16 cellular contexts compared by ENCODE assay signal in the genomic region with DNA sequence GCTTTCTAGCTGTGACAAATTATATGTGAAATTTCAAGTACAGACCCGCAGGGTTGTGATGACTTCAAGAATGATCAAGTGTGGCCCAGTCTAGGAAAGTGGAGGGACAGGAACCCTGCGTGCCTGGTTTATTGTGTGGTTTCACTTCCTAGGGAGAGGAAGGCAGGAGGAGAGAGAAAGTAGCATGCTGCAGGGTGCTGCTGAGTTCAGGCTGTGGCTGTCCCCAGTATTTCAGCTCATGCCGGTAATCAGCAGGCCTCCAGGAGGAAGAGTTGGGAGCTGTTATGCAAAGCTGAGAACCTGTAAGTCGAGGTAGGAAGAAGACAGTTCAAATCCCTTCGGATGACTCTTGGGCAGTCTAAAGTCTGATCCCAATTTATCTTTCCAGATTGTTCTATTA.
DNase-seq lines count a peak whose midpoint lies in the region; ATAC-seq, FAIRE-seq and TF ChIP-seq lines count a peak whose summit lies in the region.
"Had no signal": no experiment of that assay in that cellular context is flagged by ENCODE, and none has a peak within 500 bp of the region (broad histone marks: within the 10 kb centered on the region; RNA-seq: fewer than 3 reads in every experiment).

No MANE protein-coding gene starts in this region.

- H3K9ac ChIP-seq in keratinocyte (ENCODE audit: control insufficient read depth, extremely low read depth, insufficient read depth, low read length): peak overlapping the region; percentile 28

- no peaks in the 10 kb centered on the region for H3K4me1 Mint-ChIP-seq in stimulated activated memory B cell treated with anti-CD40 and anti-IgM and Interleukin-4, amounts not matched to agents 10 μg/mL and 1 μg/mL and 100 μg/mL, for 72 hours

- H3K27me3 Mint-ChIP-seq in stimulated activated memory B cell treated with anti-CD40 and anti-IgM and Interleukin-4, amounts not matched to agents 10 μg/mL and 1 μg/mL and 100 μg/mL, for 72 hours: peaks cover 38% of the 10 kb centered on the region

- no peaks in the 10 kb centered on the region for H3K36me3 Mint-ChIP-seq in stimulated activated memory B cell treated with anti-CD40 and anti-IgM and Interleukin-4, amounts not matched to agents 10 μg/mL and 1 μg/mL and 100 μg/mL, for 72 hours

- H3K9me3 ChIP-seq in keratinocyte (ENCODE audit: control insufficient read depth, low read depth, low read length): no peaks in the 10 kb centered on the region
- H3K9me3 ChIP-seq in tibial artery: no peaks in the 10 kb centered on the region
- H3K9me3 ChIP-seq: BE2C had no signal

- intact Hi-C loops in Right ventricle myocardium superior (cut with DNase I) (loop anchor here (10.0 kb wide), 1 partner anchor 129 kb away; no protein-coding TSS in a partner anchor), cardiac septum (cut with DNase I) (loop anchor here (5.0 kb wide), 2 partner anchors 52 to 137 kb away; no protein-coding TSS in a partner anchor), tibial artery (cut with DNase I; ENCODE audit: low total_unique reads) (loop anchor here (10.0 kb wide), 2 partner anchors 139 to 219 kb away; a partner anchor contains a TSS)

- H3K9me1 ChIP-seq in keratinocyte (ENCODE audit: control insufficient read depth, extremely low read depth, insufficient read depth, low read length): no peaks in the 10 kb centered on the region

- ATAC-seq in Right ventricle myocardium superior (ENCODE audit: poor library complexity) (peak; percentile 25), GM21786 (IDR thresholded peaks at IDR 0.05; ENCODE audit: unreplicated experiment) (no peak)
- ATAC-seq in stimulated activated memory B cell treated with anti-CD40 and anti-IgM and Interleukin-4, amounts not matched to agents 10 μg/mL and 1 μg/mL and 100 μg/mL, for 72 hours: no peak
- ATAC-seq: HCT116 had no signal

- no peaks in the 10 kb centered on the region for H3K36me3 ChIP-seq in keratinocyte (ENCODE audit: control insufficient read depth in 2 of 2, extremely low read depth in 1 of 2, insufficient read depth in 2 of 2, low read length in 2 of 2)
- no peaks in the 10 kb centered on the region for H3K36me3 ChIP-seq in tibial artery
- H3K36me3 ChIP-seq: BE2C had no signal

- no peaks in the 10 kb centered on the region for H3K9me3 Mint-ChIP-seq in stimulated activated memory B cell treated with anti-CD40 and anti-IgM and Interleukin-4, amounts not matched to agents 10 μg/mL and 1 μg/mL and 100 μg/mL, for 72 hours

- no peak overlapping the region for H3K4me3 Mint-ChIP-seq in stimulated activated memory B cell treated with anti-CD40 and anti-IgM and Interleukin-4, amounts not matched to agents 10 μg/mL and 1 μg/mL and 100 μg/mL, for 72 hours

- no peaks in the 10 kb centered on the region for H3K27me3 ChIP-seq in keratinocyte (ENCODE audit: control insufficient read depth, extremely low read depth, insufficient read depth, low read length)
- no peaks in the 10 kb centered on the region for H3K27me3 ChIP-seq in tibial artery
- H3K27me3 ChIP-seq: BE2C had no signal

- TF ChIP-seq CTCF in keratinocyte (optimal IDR thresholded peaks at IDR 0.05 in 1 of 3, IDR thresholded peaks at IDR 0.05 in 1 of 3, conservative IDR thresholded peaks at IDR 0.05 in 1 of 3; ENCODE audit: extremely low read depth in 1 of 3, insufficient read depth in 2 of 3, low read length in 3 of 3) (no peak), tibial artery (IDR thresholded peaks at IDR 0.05) (no peak)

- peak overlapping the region; percentile 5 for H2AFZ ChIP-seq in keratinocyte (ENCODE audit: control insufficient read depth, low read length)

- H3K4me1 ChIP-seq in keratinocyte (ENCODE audit: control insufficient read depth, extremely low read depth, insufficient read depth, low read length): peaks cover 16% of the 10 kb centered on the region
- H3K4me1 ChIP-seq in tibial artery: peaks cover 0 to 87% (median 40%) of the 10 kb centered on the region in 4 donors
- H3K4me1 ChIP-seq: BE2C had no signal

- H3K27ac ChIP-seq in keratinocyte (ENCODE audit: control insufficient read depth, insufficient read depth, low read length) (no peak overlapping the region), tibial artery (peak overlapping the region; percentile 52 to 56)

- FAIRE-seq in keratinocyte (lab: Jason Lieb, UNC): peak; percentile 62
- FAIRE-seq: A204.1 had no signal

- no peak overlapping the region for H3K27ac Mint-ChIP-seq in stimulated activated memory B cell treated with anti-CD40 and anti-IgM and Interleukin-4, amounts not matched to agents 10 μg/mL and 1 μg/mL and 100 μg/mL, for 72 hours

- peak overlapping the region in 1 of 3 experiments; percentile 13 for H3K4me3 ChIP-seq in keratinocyte (ENCODE audit: control insufficient read depth in 2 of 3, extremely low read depth in 1 of 3, insufficient read depth in 2 of 3, low read depth in 1 of 3, low read length in 3 of 3)
- H3K4me3 ChIP-seq in tibial artery: peak overlapping the region in 1 of 2 donors; percentile 13

- DNase-seq in Right ventricle myocardium superior (no peak), cardiac septum (ENCODE audit: low spot score) (no peak), cerebellum (ENCODE audit: low spot score) (peak; percentile 34), keratinocyte (ENCODE audit: low read depth, low spot score) (no peak), tibial artery (no peak), hippocampal formation (lab: John Stamatoyannopoulos, UW) (no peak)
- DNase-seq: activated CD4-positive, alpha-beta T cell treated with anti-CD3 and anti-CD28 coated beads for 48 hours; BE2C; COR-L47; NCI-H2081 treated with DMSO at 0.1 percent for 48 hours; NCI-H510A treated with DMSO at 0.1 percent for 48 hours; stimulated activated CD4-positive, alpha-beta T cell treated with anti-CD3 and anti-CD28 coated beads, Interleukin-12 subunit alpha, Interleukin-12 subunit beta, amount 100 ng/mL, for 4 hours had no signal

- dilution Hi-C loops in keratinocyte (cut with MboI; ENCODE audit: extremely low pct_ligation_motif_present, low sequenced_read_pairs): no loop called here

- no peaks in the 10 kb centered on the region for H4K20me1 ChIP-seq in keratinocyte (ENCODE audit: control insufficient read depth, extremely low read depth, insufficient read depth, low read length)

- H3K79me2 ChIP-seq in keratinocyte (ENCODE audit: control insufficient read depth, insufficient read depth, low read length): no peaks in the 10 kb centered on the region

- H3K4me2 ChIP-seq in keratinocyte (ENCODE audit: control insufficient read depth, extremely low read depth, insufficient read depth, low read depth, low read length): peak overlapping the region; percentile 62
